In the genomic region with DNA sequence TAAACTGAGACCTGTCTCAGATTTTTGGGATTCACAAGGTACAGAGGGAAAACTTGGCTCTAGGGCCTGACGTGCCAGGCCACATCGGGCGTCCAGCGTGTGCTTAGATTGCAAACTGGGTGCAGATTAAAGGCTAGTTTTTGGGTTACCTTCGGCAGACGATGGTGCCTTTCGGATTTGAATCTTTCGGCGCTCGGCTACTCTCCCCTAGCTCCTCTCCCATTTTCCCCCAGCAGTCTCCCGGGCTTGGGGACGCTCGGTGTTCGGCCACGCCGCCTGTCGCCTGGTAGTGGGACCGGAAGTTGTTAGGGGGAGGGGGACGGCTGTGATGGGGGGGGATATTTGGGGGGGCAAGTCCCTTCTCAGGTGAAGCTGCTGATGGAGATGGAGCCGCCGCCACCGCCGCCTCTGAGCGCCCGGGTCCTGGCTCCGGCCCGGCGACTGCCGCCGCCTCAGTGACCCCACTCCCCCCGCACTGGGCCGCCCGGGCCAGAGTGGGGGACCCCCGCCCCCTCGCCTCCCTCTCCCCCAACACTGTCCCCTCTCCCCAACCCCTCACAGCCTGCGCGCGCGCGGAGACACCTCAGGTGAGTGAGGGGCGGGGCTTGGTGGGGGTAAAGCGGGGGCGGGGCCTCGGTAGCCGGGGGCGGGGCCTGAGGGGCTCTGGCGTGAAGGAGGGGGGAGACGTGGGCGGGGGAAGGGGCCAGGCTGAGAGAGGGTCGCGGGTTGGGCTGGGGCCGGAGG, we compare ENCODE assay signal across 1 cellular context.
TF ChIP-seq lines count a peak whose summit lies in the region.

No MANE protein-coding gene starts in this region.

TF ChIP-seq in GM23338, 12 proteins besides CTCF, POLR2A, EP300 and RAD21 (continued from another document):
- TF ChIP-seq, protein P1, sequence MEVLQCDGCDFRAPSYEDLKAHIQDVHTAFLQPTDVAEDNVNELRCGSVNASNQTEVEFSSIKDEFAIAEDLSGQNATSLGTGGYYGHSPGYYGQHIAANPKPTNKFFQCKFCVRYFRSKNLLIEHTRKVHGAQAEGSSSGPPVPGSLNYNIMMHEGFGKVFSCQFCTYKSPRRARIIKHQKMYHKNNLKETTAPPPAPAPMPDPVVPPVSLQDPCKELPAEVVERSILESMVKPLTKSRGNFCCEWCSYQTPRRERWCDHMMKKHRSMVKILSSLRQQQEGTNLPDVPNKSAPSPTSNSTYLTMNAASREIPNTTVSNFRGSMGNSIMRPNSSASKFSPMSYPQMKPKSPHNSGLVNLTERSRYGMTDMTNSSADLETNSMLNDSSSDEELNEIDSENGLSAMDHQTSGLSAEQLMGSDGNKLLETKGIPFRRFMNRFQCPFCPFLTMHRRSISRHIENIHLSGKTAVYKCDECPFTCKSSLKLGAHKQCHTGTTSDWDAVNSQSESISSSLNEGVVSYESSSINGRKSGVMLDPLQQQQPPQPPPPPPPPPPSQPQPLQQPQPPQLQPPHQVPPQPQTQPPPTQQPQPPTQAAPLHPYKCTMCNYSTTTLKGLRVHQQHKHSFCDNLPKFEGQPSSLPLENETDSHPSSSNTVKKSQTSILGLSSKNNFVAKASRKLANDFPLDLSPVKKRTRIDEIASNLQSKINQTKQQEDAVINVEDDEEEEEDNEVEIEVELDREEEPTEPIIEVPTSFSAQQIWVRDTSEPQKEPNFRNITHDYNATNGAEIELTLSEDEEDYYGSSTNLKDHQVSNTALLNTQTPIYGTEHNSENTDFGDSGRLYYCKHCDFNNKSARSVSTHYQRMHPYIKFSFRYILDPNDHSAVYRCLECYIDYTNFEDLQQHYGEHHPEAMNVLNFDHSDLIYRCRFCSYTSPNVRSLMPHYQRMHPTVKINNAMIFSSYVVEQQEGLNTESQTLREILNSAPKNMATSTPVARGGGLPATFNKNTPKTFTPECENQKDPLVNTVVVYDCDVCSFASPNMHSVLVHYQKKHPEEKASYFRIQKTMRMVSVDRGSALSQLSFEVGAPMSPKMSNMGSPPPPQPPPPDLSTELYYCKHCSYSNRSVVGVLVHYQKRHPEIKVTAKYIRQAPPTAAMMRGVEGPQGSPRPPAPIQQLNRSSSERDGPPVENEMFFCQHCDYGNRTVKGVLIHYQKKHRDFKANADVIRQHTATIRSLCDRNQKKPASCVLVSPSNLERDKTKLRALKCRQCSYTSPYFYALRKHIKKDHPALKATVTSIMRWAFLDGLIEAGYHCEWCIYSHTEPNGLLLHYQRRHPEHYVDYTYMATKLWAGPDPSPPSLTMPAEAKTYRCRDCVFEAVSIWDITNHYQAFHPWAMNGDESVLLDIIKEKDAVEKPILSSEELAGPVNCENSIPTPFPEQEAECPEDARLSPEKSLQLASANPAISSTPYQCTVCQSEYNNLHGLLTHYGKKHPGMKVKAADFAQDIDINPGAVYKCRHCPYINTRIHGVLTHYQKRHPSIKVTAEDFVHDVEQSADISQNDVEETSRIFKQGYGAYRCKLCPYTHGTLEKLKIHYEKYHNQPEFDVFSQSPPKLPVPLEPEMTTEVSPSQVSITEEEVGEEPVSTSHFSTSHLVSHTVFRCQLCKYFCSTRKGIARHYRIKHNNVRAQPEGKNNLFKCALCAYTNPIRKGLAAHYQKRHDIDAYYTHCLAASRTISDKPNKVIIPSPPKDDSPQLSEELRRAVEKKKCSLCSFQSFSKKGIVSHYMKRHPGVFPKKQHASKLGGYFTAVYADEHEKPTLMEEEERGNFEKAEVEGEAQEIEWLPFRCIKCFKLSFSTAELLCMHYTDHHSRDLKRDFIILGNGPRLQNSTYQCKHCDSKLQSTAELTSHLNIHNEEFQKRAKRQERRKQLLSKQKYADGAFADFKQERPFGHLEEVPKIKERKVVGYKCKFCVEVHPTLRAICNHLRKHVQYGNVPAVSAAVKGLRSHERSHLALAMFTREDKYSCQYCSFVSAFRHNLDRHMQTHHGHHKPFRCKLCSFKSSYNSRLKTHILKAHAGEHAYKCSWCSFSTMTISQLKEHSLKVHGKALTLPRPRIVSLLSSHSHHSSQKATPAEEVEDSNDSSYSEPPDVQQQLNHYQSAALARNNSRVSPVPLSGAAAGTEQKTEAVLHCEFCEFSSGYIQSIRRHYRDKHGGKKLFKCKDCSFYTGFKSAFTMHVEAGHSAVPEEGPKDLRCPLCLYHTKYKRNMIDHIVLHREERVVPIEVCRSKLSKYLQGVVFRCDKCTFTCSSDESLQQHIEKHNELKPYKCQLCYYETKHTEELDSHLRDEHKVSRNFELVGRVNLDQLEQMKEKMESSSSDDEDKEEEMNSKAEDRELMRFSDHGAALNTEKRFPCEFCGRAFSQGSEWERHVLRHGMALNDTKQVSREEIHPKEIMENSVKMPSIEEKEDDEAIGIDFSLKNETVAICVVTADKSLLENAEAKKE (CRISPR knock-in tag; IDR thresholded peaks at IDR 0.05): no peak
- no peak for TF ChIP-seq EZH2phosphoT487 (IDR thresholded peaks at IDR 0.05; ENCODE audit: unreplicated experiment)
- TF ChIP-seq EZH2 (IDR thresholded peaks at IDR 0.05; ENCODE audit: low read depth, unreplicated experiment): no peak
